9 cellular contexts compared by ENCODE assay signal in genomic region chr7:45112648-45113047, GRCh38. TPM values are rescaled to one million over a fixed set of nuclear protein-coding genes. Genes with fewer than 3 reads are reported as not detected.
DNase-seq lines count a peak whose midpoint lies in the region; ATAC-seq and TF ChIP-seq lines count a peak whose summit lies in the region.
"Had no signal": no experiment of that assay in that cellular context is flagged by ENCODE, and none has a peak within 500 bp of the region (broad histone marks: within the 10 kb centered on the region; RNA-seq: fewer than 3 reads in every experiment).

No MANE protein-coding gene starts in this region.

- DNase-seq in astrocyte of the cerebellum (ENCODE audit: low read depth) (no peak), NAMALWA (ENCODE audit: low spot score) (no peak), H7 (no peak), left colon (no peak)

- H3K27ac ChIP-seq in BLaER1 treated with 17β-estradiol and CSF1 and Interleukin-3, amounts not matched to agents 10 nM and 100 nM, result peak overlapping the region; percentile 91 to 99 (median 97)
- no peak overlapping the region for H3K27ac ChIP-seq in HUES64 (ENCODE audit: low read depth, low read length)

- peak overlapping the region; percentile 76 to 96 (median 86); a peak in 16 of 20 replicates for H3K4me3 ChIP-seq in BLaER1 treated with 17β-estradiol and CSF1 and Interleukin-3, amounts not matched to agents 10 nM and 100 nM
- peak overlapping the region; percentile 93 for H3K4me3 ChIP-seq in HUES64 (ENCODE audit: low read length)
- H3K4me3 ChIP-seq in astrocyte of the cerebellum (ENCODE audit: low read depth, low read length), result peak overlapping the region; percentile 90
- no peak overlapping the region for H3K4me3 ChIP-seq in mucosa of stomach (ENCODE audit: low read length)
- no peak overlapping the region for H3K4me3 ChIP-seq in H7 (ENCODE audit: insufficient read depth, low read depth, low read length)

- in situ Hi-C loops in astrocyte of the cerebellum (cut with HindIII; ENCODE audit: low sequenced_read_pairs), result no loop called here

- no peaks in the 10 kb centered on the region for H3K9me3 ChIP-seq in BLaER1 treated with 17β-estradiol and CSF1 and Interleukin-3, amounts not matched to agents 10 nM and 100 nM (replicated peaks in 1 of 11)
- H3K9me3 ChIP-seq in HUES64 (ENCODE audit: insufficient read depth, low read depth, low read length) (no peaks in the 10 kb centered on the region), mucosa of stomach (ENCODE audit: control insufficient read depth, low read length) (no peaks in the 10 kb centered on the region)
- H3K9me3 ChIP-seq: mucosa of descending colon had no signal

- peaks cover 17 to 26% (median 22%) of the 10 kb centered on the region in 11 experiments for H3K36me3 ChIP-seq in BLaER1 treated with 17β-estradiol and CSF1 and Interleukin-3, amounts not matched to agents 10 nM and 100 nM
- H3K36me3 ChIP-seq in HUES64 (ENCODE audit: insufficient read depth, low read length), result peaks cover 18% of the 10 kb centered on the region
- H3K36me3 ChIP-seq in mucosa of stomach (ENCODE audit: control insufficient read depth, insufficient read depth, low read length), result peaks cover 5% of the 10 kb centered on the region
- peaks cover 17% of the 10 kb centered on the region for H3K36me3 ChIP-seq in H7 (replicated peaks; ENCODE audit: control insufficient read depth, insufficient read depth, low read length)

- no peak for TF ChIP-seq CTCF in astrocyte of the cerebellum (IDR thresholded peaks at IDR 0.05; ENCODE audit: low read depth, low read length, missing control alignments)

- no peak for ATAC-seq in HG02938 (IDR thresholded peaks at IDR 0.05; ENCODE audit: unreplicated experiment)
- ATAC-seq in left colon, result no peak

- peaks cover 44 to 65% (median 49%) of the 10 kb centered on the region in 10 experiments for H3K4me1 ChIP-seq in BLaER1 treated with 17β-estradiol and CSF1 and Interleukin-3, amounts not matched to agents 10 nM and 100 nM
- no peaks in the 10 kb centered on the region for H3K4me1 ChIP-seq in HUES64 (ENCODE audit: insufficient read depth, low read length)
- H3K4me1 ChIP-seq in mucosa of stomach (ENCODE audit: control insufficient read depth, insufficient read depth, low read length), result peaks cover 25% of the 10 kb centered on the region

- intact Hi-C loops in left colon (cut with DNase I, micrococcal nuclease), result loop anchor here in 1 of 2 donors (10.0 kb wide), 1 partner anchor 128 kb away; no protein-coding TSS in a partner anchor

- peak overlapping the region; percentile 90 to 99 (median 97); a peak in 10 of 22 replicates for H3K9ac ChIP-seq in BLaER1 treated with 17β-estradiol and CSF1 and Interleukin-3, amounts not matched to agents 10 nM and 100 nM
- H3K9ac ChIP-seq in HUES64 (ENCODE audit: low read depth, low read length), result no peak overlapping the region
- H3K9ac ChIP-seq in mucosa of stomach (ENCODE audit: low read length), result peak overlapping the region; percentile 89

- peak overlapping the region; percentile 67 to 93 (median 83) for H3K4me2 ChIP-seq in BLaER1 treated with 17β-estradiol and CSF1 and Interleukin-3, amounts not matched to agents 10 nM and 100 nM

- H4K20me1 ChIP-seq in BLaER1 treated with 17β-estradiol and CSF1 and Interleukin-3, amounts not matched to agents 10 nM and 100 nM, result peaks cover 15 to 26% (median 21%) of the 10 kb centered on the region in 11 experiments

- 92% methylated on average over 1 of the region's 1 CpG for WGBS in HUES64

- H3K27me3 ChIP-seq in BLaER1 treated with 17β-estradiol and CSF1 and Interleukin-3, amounts not matched to agents 10 nM and 100 nM, result no peaks in the 10 kb centered on the region
- H3K27me3 ChIP-seq in HUES64 (ENCODE audit: insufficient read depth, low read length), result peaks cover 27% of the 10 kb centered on the region
- no peaks in the 10 kb centered on the region for H3K27me3 ChIP-seq in mucosa of stomach (ENCODE audit: control insufficient read depth, insufficient read depth, low read length)
- no peaks in the 10 kb centered on the region for H3K27me3 ChIP-seq in H7 (ENCODE audit: control insufficient read depth, insufficient read depth, low read length)

RNA-seq across cellular contexts. Expression of gene TBRG4, which starts 1.2 kb away (rescaled TPM):
- 73.6 TPM for polyA plus RNA-seq in HUES64 (2013, experiment 1 of 2)
- 76.5 TPM for polyA plus RNA-seq in HUES64 (2013, experiment 2 of 2)
- total RNA-seq in H7 (2014; rRNA removed; shearing (Covaris generic)), result 234 and 238 TPM in 2 replicates
- total RNA-seq in left colon, result 10 to 100 TPM; 80.9 to 88.7 TPM

RNA-seq across cellular contexts. Expression of gene NACAD, which starts 23.9 kb away (rescaled TPM):
- polyA plus RNA-seq in HUES64 (2013, experiment 1 of 2), result 2.6 TPM
- polyA plus RNA-seq in HUES64 (2013, experiment 2 of 2), result 3.4 TPM
- total RNA-seq in H7 (2014; rRNA removed; shearing (Covaris generic)), result 1.5 and 1.7 TPM in 2 replicates
- total RNA-seq in left colon, result 1 to 10 TPM in 1 of 2 donors, under 1 TPM in 1; 0.61 to 1.5 TPM

RNA-seq across cellular contexts. Expression of gene RAMP3, which starts 44.9 kb away (rescaled TPM):
- polyA plus RNA-seq in HUES64 (2013, experiment 1 of 2), result 0.25 TPM
- polyA plus RNA-seq in HUES64 (2013, experiment 2 of 2), result 0.32 TPM
- 0.11 and 0.31 TPM in 2 replicates for total RNA-seq in H7 (2014; rRNA removed; shearing (Covaris generic))
- 1 to 10 TPM; 8.8 to 9.5 TPM for total RNA-seq in left colon

Comparison
In these comparisons a context has a peak if more than half of its experiments do, and no peak if none do; other contexts are left out.
1. H3K4me3 ChIP-seq: peak in BLaER1 treated with 17β-estradiol and CSF1 and Interleukin-3, amounts not matched to agents 10 nM and 100 nM (10 of 10), HUES64 (single experiment) and astrocyte of the cerebellum (single experiment); none in mucosa of stomach (single experiment) and H7 (single experiment).